ENCODE assay signal across 4 cellular contexts in the genomic region with DNA sequence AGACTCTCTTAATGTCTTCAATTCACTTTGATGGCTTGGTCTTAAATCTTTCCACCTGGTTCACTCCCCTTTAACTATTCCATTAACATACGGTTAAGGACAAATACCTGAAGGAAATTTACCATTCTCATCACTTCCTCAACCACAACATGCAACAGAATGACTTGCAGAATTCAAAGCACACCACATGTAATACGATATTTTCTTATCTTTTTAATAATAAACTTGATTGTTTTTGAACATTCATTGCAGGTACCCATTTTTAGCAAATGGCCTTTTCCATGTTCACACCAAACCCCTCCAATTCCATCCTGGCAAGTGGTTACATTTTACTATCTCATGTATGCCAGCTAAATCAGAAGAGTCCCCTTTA. TPM values are rescaled to one million over a fixed set of nuclear protein-coding genes. Genes with fewer than 3 reads are reported as not detected.
"Had no signal": no experiment of that assay in that cellular context is flagged by ENCODE, and none has a peak within 500 bp of the region (broad histone marks: within the 10 kb centered on the region; RNA-seq: fewer than 3 reads in every experiment).

No MANE protein-coding gene starts in this region.

RNA-seq across cellular contexts. Expression of gene LRRC61, which starts 17.3 kb away (rescaled TPM):
- total RNA-seq: LHCN-M2, M059J, SJCRH30, SK-MEL-5 had no signal

RNA-seq across cellular contexts. Expression of gene ACTR3C, which starts 17.5 kb away (rescaled TPM):
- total RNA-seq: LHCN-M2, M059J, SK-MEL-5 had no signal

RNA-seq across cellular contexts. Expression of gene RARRES2, which starts 35.5 kb away (rescaled TPM):
- total RNA-seq: SK-MEL-5 had no signal
